In genomic region chr17:76752006-76752405, GRCh38 we compare ENCODE assay signal across 17 cellular contexts. TPM values are rescaled to one million over a fixed set of nuclear protein-coding genes. Genes with fewer than 3 reads are reported as not detected.
DNase-seq lines count a peak whose midpoint lies in the region; ATAC-seq lines count a peak whose summit lies in the region.
"Had no signal": no experiment of that assay in that cellular context is flagged by ENCODE, and none has a peak within 500 bp of the region (broad histone marks: within the 10 kb centered on the region; RNA-seq: fewer than 3 reads in every experiment).

No MANE protein-coding gene starts in this region.

- DNase-seq in stimulated activated naive CD8-positive, alpha-beta T cell treated with anti-CD3 and anti-CD28 coated beads, Interleukin-15, Interleukin-2, amounts not matched to agents 100 U/mL and 50 U/mL, for 24 hours = no peak
- DNase-seq in T-helper 2 cell treated with Interferon-gamma antibody and Interleukin-4, amounts not matched to agents 5 μg/mL and 100 μg/mL, for 36 hours (ENCODE audit: low spot score) = no peak
- peak; percentile 70 for DNase-seq in dermis blood vessel endothelial cell
- no peak for DNase-seq in ecto neural progenitor cell (ENCODE audit: low spot score)
- no peak for DNase-seq in HCEC 1CT
- DNase-seq: amniotic stem cell; COR-L47; effector CD8-positive, alpha-beta T cell; EL; heart left ventricle; NCI-H1694 treated with DMSO at 0.1 percent for 48 hours; NCI-H446; stimulated activated CD4-positive, alpha-beta T cell treated with anti-CD3 and anti-CD28 coated beads, Interleukin-1b, Interleukin-23, amount 100 ng/mL, for 48 hours had no signal

- peak overlapping the region; percentile 51 for H3K27ac Mint-ChIP-seq in stimulated activated naive CD8-positive, alpha-beta T cell treated with anti-CD3 and anti-CD28 coated beads, Interleukin-15, Interleukin-2, amounts not matched to agents 100 ng/mL and 50 ng/mL, for 24 hours
- peak overlapping the region; percentile 87 for H3K27ac Mint-ChIP-seq in T-helper 2 cell treated with Interferon-gamma antibody and Interleukin-4, amounts not matched to agents 5 μg/mL and 100 μg/mL, for 36 hours
- H3K27ac Mint-ChIP-seq: IgD-negative memory B cell had no signal

- no peaks in the 10 kb centered on the region for H3K9me3 Mint-ChIP-seq in stimulated activated naive CD8-positive, alpha-beta T cell treated with anti-CD3 and anti-CD28 coated beads, Interleukin-15, Interleukin-2, amounts not matched to agents 100 ng/mL and 50 ng/mL, for 24 hours
- no peaks in the 10 kb centered on the region for H3K9me3 Mint-ChIP-seq in T-helper 2 cell treated with Interferon-gamma antibody and Interleukin-4, amounts not matched to agents 5 μg/mL and 100 μg/mL, for 36 hours
- H3K9me3 Mint-ChIP-seq: IgD-negative memory B cell had no signal

- H3K4me3 Mint-ChIP-seq in stimulated activated naive CD8-positive, alpha-beta T cell treated with anti-CD3 and anti-CD28 coated beads, Interleukin-15, Interleukin-2, amounts not matched to agents 100 ng/mL and 50 ng/mL, for 24 hours = peak overlapping the region; percentile 27
- H3K4me3 Mint-ChIP-seq in T-helper 2 cell treated with Interferon-gamma antibody and Interleukin-4, amounts not matched to agents 5 μg/mL and 100 μg/mL, for 36 hours = peak overlapping the region; percentile 56
- H3K4me3 Mint-ChIP-seq: IgD-negative memory B cell had no signal

- peaks cover 23% of the 10 kb centered on the region for H3K4me1 Mint-ChIP-seq in stimulated activated naive CD8-positive, alpha-beta T cell treated with anti-CD3 and anti-CD28 coated beads, Interleukin-15, Interleukin-2, amounts not matched to agents 100 ng/mL and 50 ng/mL, for 24 hours (ENCODE audit: low read depth)
- H3K4me1 Mint-ChIP-seq in T-helper 2 cell treated with Interferon-gamma antibody and Interleukin-4, amounts not matched to agents 5 μg/mL and 100 μg/mL, for 36 hours (ENCODE audit: low read depth) = peaks cover 20% of the 10 kb centered on the region

- H3K36me3 Mint-ChIP-seq in stimulated activated naive CD8-positive, alpha-beta T cell treated with anti-CD3 and anti-CD28 coated beads, Interleukin-15, Interleukin-2, amounts not matched to agents 100 ng/mL and 50 ng/mL, for 24 hours (ENCODE audit: low read depth) = peaks cover 17% of the 10 kb centered on the region
- H3K36me3 Mint-ChIP-seq in T-helper 2 cell treated with Interferon-gamma antibody and Interleukin-4, amounts not matched to agents 5 μg/mL and 100 μg/mL, for 36 hours (ENCODE audit: low read depth) = peaks cover 28% of the 10 kb centered on the region

- no peak for ATAC-seq in stimulated activated naive CD8-positive, alpha-beta T cell treated with anti-CD3 and anti-CD28 coated beads, Interleukin-15, Interleukin-2, amounts not matched to agents 100 U/mL and 50 U/mL, for 24 hours
- ATAC-seq in HG02623 (IDR thresholded peaks at IDR 0.05; ENCODE audit: unreplicated experiment) (no peak), HG03039 (IDR thresholded peaks at IDR 0.05; ENCODE audit: unreplicated experiment) (no peak)
- ATAC-seq: heart left ventricle had no signal

- H3K27me3 Mint-ChIP-seq in stimulated activated naive CD8-positive, alpha-beta T cell treated with anti-CD3 and anti-CD28 coated beads, Interleukin-15, Interleukin-2, amounts not matched to agents 100 ng/mL and 50 ng/mL, for 24 hours = no peaks in the 10 kb centered on the region
- H3K27me3 Mint-ChIP-seq in T-helper 2 cell treated with Interferon-gamma antibody and Interleukin-4, amounts not matched to agents 5 μg/mL and 100 μg/mL, for 36 hours (ENCODE audit: low read depth) = no peaks in the 10 kb centered on the region
- H3K27me3 Mint-ChIP-seq: IgD-negative memory B cell had no signal

RNA-seq across cellular contexts. Expression of gene MFSD11, which starts 14.1 kb away (rescaled TPM):
- 29.5 and 37.8 TPM in 2 replicates for total RNA-seq in dermis blood vessel endothelial cell

RNA-seq across cellular contexts. Expression of gene SRSF2, which starts 14.9 kb away (rescaled TPM):
- 146 and 355 TPM in 2 replicates for total RNA-seq in dermis blood vessel endothelial cell

RNA-seq across cellular contexts. Expression of gene METTL23, which starts 25.4 kb away (rescaled TPM):
- 23.1 and 31.3 TPM in 2 replicates for total RNA-seq in dermis blood vessel endothelial cell

RNA-seq across cellular contexts. Expression of gene JMJD6, which starts 25.6 kb away (rescaled TPM):
- 20.8 and 23.1 TPM in 2 replicates for total RNA-seq in dermis blood vessel endothelial cell

RNA-seq across cellular contexts. Expression of gene MXRA7, which starts 41.2 kb away (rescaled TPM):
- 131 and 250 TPM in 2 replicates for total RNA-seq in dermis blood vessel endothelial cell
